ENCODE assay signal across 8 cellular contexts in the genomic region with DNA sequence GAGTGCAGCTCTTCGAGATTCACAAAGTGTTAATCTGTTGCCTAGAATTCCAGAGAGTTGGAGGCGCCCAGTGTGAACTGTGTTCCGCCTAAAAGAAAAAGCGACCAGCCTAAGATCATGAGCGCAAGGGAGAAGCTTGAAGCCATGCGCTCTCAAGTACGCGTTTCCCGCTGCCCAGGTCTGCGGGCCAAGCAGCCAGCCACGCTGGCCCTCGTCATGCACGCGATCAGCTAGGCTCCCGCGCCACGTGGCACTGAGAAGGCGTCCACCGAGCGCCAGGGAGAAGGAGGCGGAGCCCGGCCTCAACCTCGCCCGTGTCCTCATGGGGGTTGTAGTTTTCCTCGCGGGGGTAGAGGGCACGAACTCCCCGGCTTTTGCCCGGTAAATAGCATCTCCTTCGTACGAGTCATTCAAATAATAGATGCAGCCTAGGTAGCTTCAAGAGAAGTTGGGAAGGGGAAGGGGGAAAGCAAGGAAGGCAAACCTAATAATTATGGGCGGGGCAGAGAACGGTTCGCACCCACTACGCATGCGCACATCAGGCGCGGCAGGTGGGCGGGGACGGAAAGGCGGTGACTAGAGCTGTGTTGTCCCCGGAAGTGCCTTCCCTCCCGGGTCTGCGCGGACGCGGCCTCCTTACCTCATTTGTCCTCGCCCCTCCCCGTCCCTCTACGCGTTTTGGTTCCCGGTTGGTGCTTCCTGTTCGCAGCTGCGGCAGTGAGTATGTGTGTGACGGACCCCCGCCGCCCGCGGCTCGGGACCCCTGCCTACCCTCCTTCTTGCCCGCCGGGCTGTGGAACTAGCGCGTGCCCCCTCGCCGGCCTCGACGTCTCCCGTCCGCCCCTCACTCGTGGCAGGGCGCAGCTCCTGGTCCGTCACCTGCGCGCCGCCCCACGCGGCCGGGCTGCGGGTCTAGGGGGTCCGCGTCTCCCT. TPM values are rescaled to one million over a fixed set of nuclear protein-coding genes. Genes with fewer than 3 reads are reported as not detected.
DNase-seq lines count a peak whose midpoint lies in the region; ATAC-seq and TF ChIP-seq lines count a peak whose summit lies in the region.

A gene (plus strand): TSS at position 668 of the 933 bp plus-strand sequence.

- H3K9me3 ChIP-seq in PC-9 (ENCODE audit: insufficient read depth, low read depth) (peaks cover 3% of the 10 kb centered on the region; the same call in 1 of the 2 replicates), mucosa of rectum (ENCODE audit: control insufficient read depth in 2 of 2, low read length in 2 of 2) (peaks cover 0 to 2% of the 10 kb centered on the region in 2 donors)

- H4K20me1 ChIP-seq in PC-9 (ENCODE audit: insufficient read depth), result peaks cover 4% of the 10 kb centered on the region; the same call in 1 of the 2 replicates

- H3K4me2 ChIP-seq in PC-9, result peak within 1 kb of the TSS; percentile 82

- H3K27me3 ChIP-seq in PC-9 (ENCODE audit: insufficient read depth, low read depth) (no peaks in the 10 kb centered on the region), mucosa of rectum (ENCODE audit: control insufficient read depth in 2 of 2, insufficient read depth in 2 of 2, low read length in 2 of 2) (no peaks in the 10 kb centered on the region)

- peaks cover 40% of the 10 kb centered on the region for H3K79me2 ChIP-seq in PC-9 (ENCODE audit: low read depth)

- no peaks in the 10 kb centered on the region for H3F3A ChIP-seq in PC-9 (ENCODE audit: insufficient read depth, low read depth)

- no peak for TF ChIP-seq CTCF in PC-9 (conservative IDR thresholded peaks at IDR 0.05)

- peak; percentile 93 for TF ChIP-seq POLR2A in erythroblast (IDR thresholded peaks at IDR 0.05; ENCODE audit: low read length)

- CTCF ChIA-PET in PC-9 (lab: Charles Lee), result interaction anchor here (0.6 kb wide), 1 partner anchor 124 kb away, joined by 7 read pairs; no protein-coding TSS in a partner anchor

- H3K36me3 ChIP-seq in PC-9 (ENCODE audit: low read depth) (no peaks in the 10 kb centered on the region), mucosa of rectum (ENCODE audit: control insufficient read depth in 2 of 2, insufficient read depth in 2 of 2, low read length in 2 of 2) (no peaks in the 10 kb centered on the region)

- peak within 1 kb of the TSS; percentile 51 for H3K27ac ChIP-seq in PC-9
- peak within 1 kb of the TSS; percentile 94 for H3K27ac ChIP-seq in mucosa of rectum (ENCODE audit: low read depth in 2 of 2, low read length in 2 of 2)

- H3K9me2 ChIP-seq in PC-9 (ENCODE audit: insufficient read depth), result no peaks in the 10 kb centered on the region

- POLR2A ChIA-PET in PC-9 (lab: Charles Lee; ENCODE audit: unreplicated experiment), result interaction anchor here (0.6 to 0.7 kb wide), 3 partner anchors 201 to 283 kb away, joined by 4 to 7 read pairs (median 5); no protein-coding TSS in a partner anchor

- H3K9ac ChIP-seq in mucosa of rectum (ENCODE audit: low read depth in 1 of 2, low read length in 2 of 2), result peak within 1 kb of the TSS; percentile 89 to 99

- H3K4me1 ChIP-seq in PC-9 (replicated peaks; ENCODE audit: insufficient read depth), result 0 out of 2 replicates have a peak, but pooled peaks cover 12% of the 10 kb centered on the region
- peaks cover 6 to 10% of the 10 kb centered on the region in 2 donors for H3K4me1 ChIP-seq in mucosa of rectum (ENCODE audit: control insufficient read depth in 2 of 2, insufficient read depth in 2 of 2, low read length in 2 of 2)

- intact Hi-C loops in PC-9 (cut with micrococcal nuclease; ENCODE audit: unreplicated experiment), result loop anchor here (5.0 kb wide), 2 partner anchors 38 to 123 kb away; no protein-coding TSS in a partner anchor

- DNase-seq in DMS153 (lab: John Stamatoyannopoulos, UW) (peak; percentile 89), PC-9 (peak; percentile 77 to 88), erythroblast (lab: John Stamatoyannopoulos, UW) (peak; percentile 97 to 98)
- peak; percentile 91 for DNase-seq in Jurkat, Clone E6-1 (ENCODE audit: low read depth, low spot score)
- peak; percentile 97 for DNase-seq in activated T-cell treated with anti-CD3 and anti-CD28 coated beads, Interleukin-2, amount 50 U/mL, for 1 hour
- peak; percentile 98 for DNase-seq in stimulated activated CD8-positive, alpha-beta memory T cell treated with anti-CD3 and anti-CD28 coated beads, Interleukin-4, amount 100 ng/mL, for 48 hours

- BruUV-seq in PC-9 (replicated peaks; lab: Mats Ljungman, UMichigan), result TSS peak; percentile 83

- peak; percentile 92 for ATAC-seq in GM21619 (IDR thresholded peaks at IDR 0.05; ENCODE audit: unreplicated experiment)

- peak within 1 kb of the TSS; percentile 98 for H2AFZ ChIP-seq in PC-9

- H3K4me3 ChIP-seq in Jurkat, Clone E6-1 (ENCODE audit: low read length), result peak within 1 kb of the TSS; percentile 81
- peak within 1 kb of the TSS; percentile 92 for H3K4me3 ChIP-seq in PC-9
- peak within 1 kb of the TSS; percentile 95 to 98 for H3K4me3 ChIP-seq in mucosa of rectum (ENCODE audit: low read length in 2 of 2)

RNA-seq across cellular contexts. Expression of the gene that starts here (rescaled TPM):
- polyA plus RNA-seq in Jurkat, Clone E6-1 (2012; ENCODE audit: insufficient read depth, insufficient read length), result 44.3 TPM
- total RNA-seq in PC-9 (2021), result 14.1 and 15.9 TPM in 2 replicates

Comparison
In these comparisons a context has a peak if more than half of its experiments do, and no peak if none do; other contexts are left out.
1. Peak in every context shown above with its lines: DNase-seq, ATAC-seq, H3K4me3 ChIP-seq and H3K27ac ChIP-seq.